Comparison of ENCODE assay signal across 8 cellular contexts in the genomic region with DNA sequence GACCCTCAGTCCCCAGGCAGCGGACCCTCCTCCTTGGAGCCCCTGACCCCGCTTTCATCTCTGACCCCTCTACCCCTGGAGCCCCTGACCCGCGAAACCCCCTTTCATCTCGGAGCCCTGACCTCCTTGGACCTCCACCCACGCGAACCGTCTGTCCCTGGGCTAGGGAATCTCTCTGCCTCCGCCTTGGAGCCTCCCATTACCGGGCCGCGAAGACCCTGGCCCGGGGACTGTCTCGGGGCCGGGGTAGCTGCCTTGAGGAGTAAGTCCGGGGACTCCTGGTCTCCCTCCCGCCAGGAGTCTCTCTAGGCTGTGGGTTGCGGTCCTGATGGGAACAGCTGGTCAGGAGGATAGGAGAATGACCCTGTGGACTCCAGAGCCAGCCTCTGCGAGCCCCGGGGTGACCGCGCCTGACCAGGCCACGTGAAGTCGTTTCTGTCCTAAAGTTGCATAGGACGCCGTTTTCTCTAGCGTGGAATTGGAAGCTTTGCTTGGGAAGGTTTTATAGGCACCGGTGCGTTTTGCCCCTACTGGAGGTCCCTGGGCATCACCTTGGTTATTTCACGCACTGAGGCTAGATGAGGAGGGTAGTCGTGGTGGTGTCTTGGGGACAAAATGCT. TPM values are rescaled to one million over a fixed set of nuclear protein-coding genes. Genes with fewer than 3 reads are reported as not detected.
DNase-seq lines count a peak whose midpoint lies in the region; ATAC-seq and TF ChIP-seq lines count a peak whose summit lies in the region.

No MANE protein-coding gene starts in this region.

- H4K20me1 ChIP-seq in Karpas-422 (ENCODE audit: insufficient read depth, low read depth, low read length): peaks cover 20% of the 10 kb centered on the region; the same call in 1 of the 2 replicates
- H4K20me1 ChIP-seq in mammary epithelial cell (ENCODE audit: insufficient read depth, low read length): no peaks in the 10 kb centered on the region

- H3K4me2 ChIP-seq in Karpas-422 (ENCODE audit: low read depth, low read length, poor library complexity, severe bottlenecking) (peak overlapping the region; percentile 97), mammary epithelial cell (ENCODE audit: insufficient read depth, low read depth, low read length) (peak overlapping the region; percentile 92)

- CTCF ChIA-PET in mammary epithelial cell (lab: Charles Lee; ENCODE audit: low non-redundant PET): no interaction called here

- ATAC-seq in GM18858 (IDR thresholded peaks at IDR 0.05; ENCODE audit: unreplicated experiment) (no peak), HG02678 (IDR thresholded peaks at IDR 0.05; ENCODE audit: unreplicated experiment) (no peak), GM21526 (IDR thresholded peaks at IDR 0.05; ENCODE audit: low FRiP score, unreplicated experiment) (no peak), HG03520 (IDR thresholded peaks at IDR 0.05; ENCODE audit: unreplicated experiment) (no peak)

- 39% methylated on average over 24 of the region's 31 CpGs for WGBS in mammary epithelial cell (ENCODE audit: low coverage, missing lambda C conversion rate)

- H3K4me3 ChIP-seq in Karpas-422 (ENCODE audit: low read length) (peak overlapping the region; percentile 82), mammary epithelial cell (replicated peaks in 1 of 3; ENCODE audit: insufficient read depth in 1 of 3, low read depth in 2 of 3, low read length in 3 of 3) (peak overlapping the region; percentile 61 to 77 (median 70)), mononuclear cell (ENCODE audit: low read length) (peak overlapping the region; percentile 83)

- intact Hi-C loops in mammary epithelial cell (cut with micrococcal nuclease): no loop called here

- no peaks in the 10 kb centered on the region for H3K79me2 ChIP-seq in Karpas-422 (ENCODE audit: low read length)
- peaks cover 20% of the 10 kb centered on the region for H3K79me2 ChIP-seq in mammary epithelial cell (ENCODE audit: insufficient read depth, low read length)

- TF ChIP-seq CTCF in mammary epithelial cell (conservative IDR thresholded peaks at IDR 0.05 in 1 of 2, IDR thresholded peaks at IDR 0.05 in 1 of 2; ENCODE audit: extremely low read depth in 1 of 2, insufficient read depth in 1 of 2, low read depth in 1 of 2, low read length in 2 of 2): no peak

- H3K36me3 ChIP-seq in Karpas-422 (ENCODE audit: insufficient read depth, low read length) (no peaks in the 10 kb centered on the region), mammary epithelial cell (ENCODE audit: insufficient read depth, low read length) (no peaks in the 10 kb centered on the region)

- H3K9ac ChIP-seq in Karpas-422 (ENCODE audit: low read length) (peak overlapping the region; percentile 76), mammary epithelial cell (ENCODE audit: insufficient read depth, low read length) (no peak overlapping the region)

- H3K4me1 ChIP-seq in Karpas-422 (ENCODE audit: low read length) (peaks cover 17% of the 10 kb centered on the region), mammary epithelial cell (ENCODE audit: insufficient read depth, low read length) (peaks cover 18% of the 10 kb centered on the region), mononuclear cell (ENCODE audit: insufficient read depth, low read length) (peaks cover 69% of the 10 kb centered on the region)

- DNase-seq in Caki2 (ENCODE audit: low read depth): peak; percentile 44
- peak; percentile 58 for DNase-seq in Karpas-422
- DNase-seq in mammary epithelial cell: no peak

- dilution Hi-C loops in mammary epithelial cell (cut with HindIII; ENCODE audit: low sequenced_read_pairs): loop anchor here (5.0 kb wide), 1 partner anchor 52 kb away; no protein-coding TSS in a partner anchor

- H3K27ac ChIP-seq in Karpas-422 (ENCODE audit: low read length): no peak overlapping the region
- no peak overlapping the region for H3K27ac ChIP-seq in mammary epithelial cell (ENCODE audit: insufficient read depth, low read depth, low read length)

- H3K9me2 ChIP-seq in Karpas-422 (replicated peaks; ENCODE audit: insufficient read depth, low read length): no peaks in the 10 kb centered on the region

- H3K9me3 ChIP-seq in Karpas-422 (ENCODE audit: low read length) (no peaks in the 10 kb centered on the region), mammary epithelial cell (replicated peaks; ENCODE audit: insufficient read depth, low read length) (no peaks in the 10 kb centered on the region), mononuclear cell (ENCODE audit: low read depth, low read length) (no peaks in the 10 kb centered on the region)

- no TSS peak for BruUV-seq in mammary epithelial cell (replicated peaks; lab: Mats Ljungman, UMichigan)

- H3K27me3 ChIP-seq in Karpas-422 (ENCODE audit: low read length): no peaks in the 10 kb centered on the region
- H3K27me3 ChIP-seq in mammary epithelial cell (ENCODE audit: insufficient read depth, low read length): no peaks in the 10 kb centered on the region
- no peaks in the 10 kb centered on the region for H3K27me3 ChIP-seq in mononuclear cell (ENCODE audit: insufficient read depth, low read length)

- in situ Hi-C loops in Caki2 (cut with HindIII; ENCODE audit: low pct_unique_long_range_greater_than_20kb, low sequenced_read_pairs): no loop called here
- in situ Hi-C loops in mammary epithelial cell (cut with MboI; ENCODE audit: low sequenced_read_pairs in 2 of 2): no loop called here

- H2AFZ ChIP-seq in Karpas-422 (ENCODE audit: low read length): no peak overlapping the region
- peak overlapping the region; percentile 78 for H2AFZ ChIP-seq in mammary epithelial cell (ENCODE audit: low read depth, low read length)

RNA-seq across cellular contexts. Expression of a gene that starts 0.8 kb away (rescaled TPM):
- total RNA-seq in Caki2 (2014; rRNA removed; shearing (Covaris generic); ENCODE audit: low replicate concordance): 78.4 and 80.6 TPM in 2 replicates
- total RNA-seq in Karpas-422 (2014; rRNA removed; shearing (Covaris generic); ENCODE audit: low replicate concordance): 31.7 and 35.2 TPM in 2 replicates
- total RNA-seq in mammary epithelial cell (10 to 100 TPM; 62.9 to 89.5 TPM), mononuclear cell (35.4 TPM)
- 44.2 TPM for polyA plus RNA-seq in mammary epithelial cell
- 51.9 TPM for polyA minus RNA-seq in mammary epithelial cell
